Comparison of ENCODE assay signal across 11 cellular contexts in genomic region chr1:52402860-52403240, GRCh38. TPM values are rescaled to one million over a fixed set of nuclear protein-coding genes. Genes with fewer than 3 reads are reported as not detected.
DNase-seq lines count a peak whose midpoint lies in the region; ATAC-seq and TF ChIP-seq lines count a peak whose summit lies in the region.
"Had no signal": no experiment of that assay in that cellular context is flagged by ENCODE, and none has a peak within 500 bp of the region (broad histone marks: within the 10 kb centered on the region; RNA-seq: fewer than 3 reads in every experiment).

No MANE protein-coding gene starts in this region.

- BruUV-seq in MCF 10A (replicated peaks; lab: Mats Ljungman, UMichigan): no TSS peak

- no peaks in the 10 kb centered on the region for H3K36me3 ChIP-seq in breast epithelium
- peaks cover 26% of the 10 kb centered on the region for H3K36me3 ChIP-seq in SU-DHL-6 (ENCODE audit: low read length)
- peaks cover 17% of the 10 kb centered on the region for H3K36me3 ChIP-seq in iPS-15b (ENCODE audit: control insufficient read depth, insufficient read depth, low read length)
- H3K36me3 ChIP-seq: prostate gland had no signal

- no peak for TF ChIP-seq POLR2A in breast epithelium (IDR thresholded peaks at IDR 0.05)

- no peaks in the 10 kb centered on the region for H3K27me3 Mint-ChIP-seq in MCF 10A (ENCODE audit: insufficient read depth, unreplicated experiment)

- H3K27ac Mint-ChIP-seq in MCF 10A (ENCODE audit: low read depth, unreplicated experiment): peak overlapping the region; percentile 97

- H3K27me3 ChIP-seq in breast epithelium (no peaks in the 10 kb centered on the region), SU-DHL-6 (ENCODE audit: low read length) (no peaks in the 10 kb centered on the region), iPS-15b (ENCODE audit: control insufficient read depth, insufficient read depth, low read length) (no peaks in the 10 kb centered on the region)
- H3K27me3 ChIP-seq: gastroesophageal sphincter had no signal

- TF ChIP-seq CTCF in MCF 10A (IDR thresholded peaks at IDR 0.05; ENCODE audit: unreplicated experiment) (no peak), breast epithelium (IDR thresholded peaks at IDR 0.05) (no peak), SU-DHL-6 (IDR thresholded peaks at IDR 0.05; ENCODE audit: insufficient read depth, low read length, poor library complexity, severe bottlenecking) (no peak), GM13976 (IDR thresholded peaks at IDR 0.05; ENCODE audit: borderline replicate concordance, control extremely low read depth, extremely low read depth, insufficient read depth, missing control alignments) (no peak)

- H3K79me2 ChIP-seq in SU-DHL-6 (ENCODE audit: insufficient read depth, low read length): peaks cover 70% of the 10 kb centered on the region

- intact Hi-C loops in MCF 10A (cut with micrococcal nuclease) (loop anchor here (5.0 kb wide), 3 partner anchors 36 to 264 kb away; partner anchors contain the start of genes CC2D1B and TUT4), breast epithelium (cut with DNase I; ENCODE audit: low total_unique reads) (no loop called here)

- H3K4me3 Mint-ChIP-seq in MCF 10A (ENCODE audit: unreplicated experiment): peak overlapping the region; percentile 100

- H3K4me3 ChIP-seq in breast epithelium (no peak overlapping the region), SU-DHL-6 (ENCODE audit: insufficient read depth, low read length, poor library complexity, severe bottlenecking) (peak overlapping the region; percentile 89), iPS-15b (ENCODE audit: low read depth, low read length) (peak overlapping the region; percentile 96)

- in situ Hi-C loops in GM13976 (cut with MboI; ENCODE audit: low sequenced_read_pairs, unreplicated experiment): no loop called here

- no peak overlapping the region for H2AFZ ChIP-seq in SU-DHL-6 (ENCODE audit: low read depth, low read length, severe bottlenecking)

- no peak for ATAC-seq in HG02852 (IDR thresholded peaks at IDR 0.05; ENCODE audit: unreplicated experiment)
- ATAC-seq: gastroesophageal sphincter had no signal

- H3K9ac ChIP-seq in SU-DHL-6 (ENCODE audit: low read length) (peak overlapping the region; percentile 85), iPS-15b (ENCODE audit: low read depth, low read length) (no peak overlapping the region)

- CTCF ChIA-PET in MCF 10A (lab: Yijun Ruan, JAX): no interaction called here

- peaks cover 9% of the 10 kb centered on the region; the same call in 1 of the 2 replicates for H3F3A ChIP-seq in SU-DHL-6 (ENCODE audit: insufficient read depth)

- DNase-seq in MCF 10A (ENCODE audit: unreplicated experiment) (no peak), breast epithelium (ENCODE audit: low spot score in 2 of 2) (no peak), GM13976 (ENCODE audit: low spot score) (no peak), DMS114 treated with DMSO at 0.1 percent for 48 hours (lab: John Stamatoyannopoulos, UW; ENCODE audit: unreplicated experiment) (no peak), SIG-M5 treated with dmso at 0.1 percent for 504 hours (lab: John Stamatoyannopoulos, UW; ENCODE audit: unreplicated experiment) (no peak)
- DNase-seq: activated naive CD4-positive, alpha-beta T cell treated with anti-CD3 and anti-CD28 coated beads, Interleukin-2, amount 50 U/mL, for 16 hours had no signal

- H3K4me1 ChIP-seq in breast epithelium: peaks cover 0 to 14% of the 10 kb centered on the region in 2 donors
- no peaks in the 10 kb centered on the region for H3K4me1 ChIP-seq in iPS-15b (ENCODE audit: control insufficient read depth, insufficient read depth, low read length)
- H3K4me1 ChIP-seq: prostate gland had no signal

- H3K4me2 ChIP-seq in SU-DHL-6 (ENCODE audit: low read depth, low read length, poor library complexity, severe bottlenecking): peak overlapping the region; percentile 84

- no peaks in the 10 kb centered on the region for H3K9me3 Mint-ChIP-seq in MCF 10A (ENCODE audit: unreplicated experiment)

- H3K27ac ChIP-seq in breast epithelium (no peak overlapping the region), SU-DHL-6 (ENCODE audit: low read depth, low read length) (peak overlapping the region; percentile 78)
- H3K27ac ChIP-seq: prostate gland had no signal

- H3K9me2 ChIP-seq in SU-DHL-6 (replicated peaks; ENCODE audit: insufficient read depth, low read length): no peaks in the 10 kb centered on the region

- peaks cover 7% of the 10 kb centered on the region for H3K4me1 Mint-ChIP-seq in MCF 10A (ENCODE audit: insufficient read depth, unreplicated experiment)

- H3K36me3 Mint-ChIP-seq in MCF 10A (ENCODE audit: insufficient read depth, unreplicated experiment): peaks cover 47% of the 10 kb centered on the region

- POLR2A ChIA-PET in MCF 10A (lab: Yijun Ruan, JAX): interaction anchor here (2.1 to 5.2 kb wide), 3 partner anchors 9 to 37 kb away, joined by 9 to 46 read pairs (median 38); partner anchors contain the start of gene CC2D1B

- H4K20me1 ChIP-seq in SU-DHL-6 (ENCODE audit: low read depth, low read length): no peaks in the 10 kb centered on the region

- no peaks in the 10 kb centered on the region for H3K9me3 ChIP-seq in breast epithelium
- H3K9me3 ChIP-seq in SU-DHL-6 (ENCODE audit: insufficient read depth, low read length): no peaks in the 10 kb centered on the region
- no peaks in the 10 kb centered on the region for H3K9me3 ChIP-seq in iPS-15b (ENCODE audit: control insufficient read depth, insufficient read depth, low read length)
- H3K9me3 ChIP-seq: gastroesophageal sphincter, prostate gland had no signal

RNA-seq across cellular contexts. Expression of gene ORC1, which starts 1.4 kb away (rescaled TPM):
- 1.8 and 2.7 TPM in 2 replicates for total RNA-seq in MCF 10A (2022)
- under 1 TPM; 0.33 to 0.96 (median 0.73) TPM for total RNA-seq in breast epithelium

RNA-seq across cellular contexts. Expression of gene PRPF38A, which starts 1.6 kb away (rescaled TPM):
- total RNA-seq in MCF 10A (2022) (63.8 TPM in 2 replicates), breast epithelium (10 to 100 TPM; 13.1 to 20.9 (median 19.7) TPM)

RNA-seq across cellular contexts. Expression of gene CC2D1B, which starts 36.8 kb away (rescaled TPM):
- 28.4 and 29.5 TPM in 2 replicates for total RNA-seq in MCF 10A (2022)
- total RNA-seq in breast epithelium: 10 to 100 TPM; 25.2 to 33.1 (median 33.1) TPM

Comparison
In these comparisons a context has a peak if more than half of its experiments do, and no peak if none do; other contexts are left out.
1. H3K4me3 ChIP-seq: peak in SU-DHL-6 (single experiment) and iPS-15b (single experiment); none in breast epithelium (0 of 3).